ENCODE assay signal across 12 cellular contexts in the genomic region with DNA sequence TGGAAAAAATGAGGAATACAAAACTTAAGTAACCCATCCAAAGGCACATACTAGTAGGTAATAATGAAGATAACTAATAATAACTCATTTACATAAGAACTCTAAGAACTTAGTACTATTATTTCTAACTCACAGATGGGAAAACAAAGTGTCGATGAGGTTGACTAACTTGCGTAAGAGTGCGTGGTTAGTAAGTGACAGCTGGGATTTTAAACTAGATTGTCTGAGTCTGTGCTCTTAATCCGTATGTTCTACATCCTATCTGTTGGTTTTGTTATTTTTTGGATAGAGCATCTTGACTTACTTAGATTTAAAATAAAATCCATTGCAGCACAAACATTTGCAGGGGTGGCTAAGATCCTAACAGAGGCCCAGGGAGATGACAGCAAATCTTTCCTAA. TPM values are rescaled to one million over a fixed set of nuclear protein-coding genes. Genes with fewer than 3 reads are reported as not detected.
DNase-seq lines count a peak whose midpoint lies in the region; ATAC-seq and TF ChIP-seq lines count a peak whose summit lies in the region.
"Had no signal": no experiment of that assay in that cellular context is flagged by ENCODE, and none has a peak within 500 bp of the region (broad histone marks: within the 10 kb centered on the region; RNA-seq: fewer than 3 reads in every experiment).

No MANE protein-coding gene starts in this region.

- no peak overlapping the region for H3K18ac ChIP-seq in trophoblast cell (ENCODE audit: low read length)

- no peak for TF ChIP-seq POLR2A in thyroid gland (IDR thresholded peaks at IDR 0.05)

- H4K91ac ChIP-seq in trophoblast cell (ENCODE audit: low read depth, low read length): no peak overlapping the region

- H2AK5ac ChIP-seq in trophoblast cell (ENCODE audit: low read length): no peak overlapping the region

- no peak overlapping the region for H2BK120ac ChIP-seq in trophoblast cell (ENCODE audit: insufficient read depth, low read length, poor library complexity)

- H3K4me3 ChIP-seq in trophoblast cell (ENCODE audit: low read depth, low read length): no peak overlapping the region
- H3K4me3 ChIP-seq in thyroid gland (replicated peaks in 1 of 3): no peak overlapping the region
- H3K4me3 ChIP-seq: lung, right atrium auricular region, uterus had no signal

- H2BK5ac ChIP-seq in trophoblast cell (ENCODE audit: low read depth, low read length, poor library complexity): no peak overlapping the region

- H2BK12ac ChIP-seq in trophoblast cell (ENCODE audit: low read length): no peak overlapping the region

- intact Hi-C loops in thyroid gland (cut with DNase I): no loop called here

- H3K79me2 ChIP-seq in trophoblast cell (ENCODE audit: control insufficient read depth, insufficient read depth, low read length, poor library complexity): no peaks in the 10 kb centered on the region

- no peak for TF ChIP-seq CTCF in thyroid gland (IDR thresholded peaks at IDR 0.05)

- H2AFZ ChIP-seq in trophoblast cell (ENCODE audit: insufficient read depth, low read length, poor library complexity): no peak overlapping the region

- H3K36me3 ChIP-seq in trophoblast cell (ENCODE audit: control insufficient read depth in 1 of 2, insufficient read depth in 2 of 2, low read length in 2 of 2) (no peaks in the 10 kb centered on the region), thyroid gland (no peaks in the 10 kb centered on the region)
- H3K36me3 ChIP-seq: right atrium auricular region, uterus had no signal

- WGBS in trophoblast cell (ENCODE audit: extremely low coverage, insufficient coverage, insufficient read length): no CpG with 5 or more reads among the region's 4 CpGs
- 92 to 94% methylated on average over 4 of the region's 4 CpGs for whole genome bisulfite sequencing in thyroid gland, 2 donors

- ATAC-seq in GM18868 (IDR thresholded peaks at IDR 0.05; ENCODE audit: unreplicated experiment): peak; percentile 44
- ATAC-seq in HG02852 (IDR thresholded peaks at IDR 0.05; ENCODE audit: unreplicated experiment): peak; percentile 25

- no peak overlapping the region for H3K4me2 ChIP-seq in trophoblast cell (ENCODE audit: low read length)

- DNase-seq in NCI-H524 treated with DMSO at 0.1 percent for 48 hours (lab: John Stamatoyannopoulos, UW) (peak; percentile 63), trophoblast cell (no peak), C1 segment of cervical spinal cord (lab: John Stamatoyannopoulos, UW) (no peak), NOMO-1 (lab: John Stamatoyannopoulos, UW; ENCODE audit: unreplicated experiment in 2 of 2) (no peak), thyroid gland (no peak)
- DNase-seq: activated effector memory CD4-positive, alpha-beta T cell treated with anti-CD3 and anti-CD28 coated beads, Interleukin-2, amount 50 U/mL, for 16 hours; Karpas-422; uterus had no signal

- H3K27me3 ChIP-seq in trophoblast cell (ENCODE audit: insufficient read depth, low read length) (no peaks in the 10 kb centered on the region), thyroid gland (no peaks in the 10 kb centered on the region)
- H3K27me3 ChIP-seq: right atrium auricular region, uterus had no signal

- H3K4ac ChIP-seq in trophoblast cell (ENCODE audit: low read depth, low read length): no peak overlapping the region

- H3K14ac ChIP-seq in trophoblast cell (ENCODE audit: low read length): no peak overlapping the region

- H3K79me1 ChIP-seq in trophoblast cell (ENCODE audit: low read length): peaks cover 4% of the 10 kb centered on the region

- H3K9me3 ChIP-seq in trophoblast cell (ENCODE audit: insufficient read depth, low read depth, low read length) (no peaks in the 10 kb centered on the region), thyroid gland (no peaks in the 10 kb centered on the region)
- H3K9me3 ChIP-seq: right atrium auricular region, uterus had no signal

- peaks cover 0 to 6% of the 10 kb centered on the region in 2 experiments for H3K4me1 ChIP-seq in trophoblast cell (ENCODE audit: control insufficient read depth in 1 of 2, insufficient read depth in 2 of 2, low read length in 2 of 2)
- peaks cover 3 to 13% of the 10 kb centered on the region in 2 donors for H3K4me1 ChIP-seq in thyroid gland
- H3K4me1 ChIP-seq: uterus had no signal

- H4K12ac ChIP-seq in trophoblast cell (ENCODE audit: low read depth, low read length): no peak overlapping the region

- H4K8ac ChIP-seq in trophoblast cell (ENCODE audit: low read depth, low read length): no peak overlapping the region

- H3K23ac ChIP-seq in trophoblast cell (ENCODE audit: low read length): no peak overlapping the region

- no peak overlapping the region for H3K9ac ChIP-seq in trophoblast cell (ENCODE audit: low read length)

- H3K27ac ChIP-seq in trophoblast cell (ENCODE audit: low read depth, low read length) (peak overlapping the region; percentile 16), thyroid gland (no peak overlapping the region)
- H3K27ac ChIP-seq: right atrium auricular region, uterus had no signal

RNA-seq across cellular contexts. Expression of a gene that starts 11.9 kb away (rescaled TPM):
- polyA plus RNA-seq in trophoblast cell (2013): 50.1 and 53.5 TPM in 2 replicates
- 10 to 100 TPM; 21.9 to 39.1 (median 31.3) TPM for total RNA-seq in thyroid gland
